In the genomic region with DNA sequence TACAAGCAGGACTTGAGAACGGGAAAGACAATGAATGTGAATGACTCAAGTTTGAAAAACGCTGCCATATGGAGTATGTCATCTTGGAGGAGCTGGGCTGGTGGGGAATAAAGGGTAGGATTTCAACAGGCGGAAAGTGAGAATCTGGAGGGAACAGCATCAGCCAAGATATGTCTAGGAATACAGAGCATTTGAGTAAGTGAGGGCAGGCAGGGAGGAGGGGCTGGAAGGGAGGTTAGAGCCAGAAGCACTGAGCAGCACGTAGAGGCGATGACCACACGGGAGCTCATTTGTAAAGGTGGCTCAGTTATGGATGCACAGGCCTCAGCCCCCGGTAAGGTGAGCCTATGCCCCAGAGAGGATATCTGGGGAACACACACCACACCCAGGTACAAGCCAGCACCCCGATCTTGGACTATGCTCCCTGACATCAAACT, we compare ENCODE assay signal across 1 cellular context.
TF ChIP-seq lines count a peak whose summit lies in the region.

No MANE protein-coding gene starts in this region.

TF ChIP-seq in WTC11, 78 proteins besides CTCF, POLR2A, EP300 and RAD21 (continued from another document):
- TF ChIP-seq, protein P1, sequence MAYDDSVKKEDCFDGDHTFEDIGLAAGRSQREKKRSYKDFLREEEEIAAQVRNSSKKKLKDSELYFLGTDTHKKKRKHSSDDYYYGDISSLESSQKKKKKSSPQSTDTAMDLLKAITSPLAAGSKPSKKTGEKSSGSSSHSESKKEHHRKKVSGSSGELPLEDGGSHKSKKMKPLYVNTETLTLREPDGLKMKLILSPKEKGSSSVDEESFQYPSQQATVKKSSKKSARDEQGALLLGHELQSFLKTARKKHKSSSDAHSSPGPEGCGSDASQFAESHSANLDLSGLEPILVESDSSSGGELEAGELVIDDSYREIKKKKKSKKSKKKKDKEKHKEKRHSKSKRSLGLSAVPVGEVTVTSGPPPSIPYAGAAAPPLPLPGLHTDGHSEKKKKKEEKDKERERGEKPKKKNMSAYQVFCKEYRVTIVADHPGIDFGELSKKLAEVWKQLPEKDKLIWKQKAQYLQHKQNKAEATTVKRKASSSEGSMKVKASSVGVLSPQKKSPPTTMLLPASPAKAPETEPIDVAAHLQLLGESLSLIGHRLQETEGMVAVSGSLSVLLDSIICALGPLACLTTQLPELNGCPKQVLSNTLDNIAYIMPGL (CRISPR knock-in tag; IDR thresholded peaks at IDR 0.05): no peak
- TF ChIP-seq ZNF138 (CRISPR knock-in tag; conservative IDR thresholded peaks at IDR 0.05): no peak
- no peak for TF ChIP-seq ZNF121 (CRISPR knock-in tag; IDR thresholded peaks at IDR 0.05)
- TF ChIP-seq MYBL2 (CRISPR knock-in tag; IDR thresholded peaks at IDR 0.05): no peak
- TF ChIP-seq ZBTB21 (CRISPR knock-in tag; IDR thresholded peaks at IDR 0.05; ENCODE audit: borderline replicate concordance): no peak
